Comparison of ENCODE assay signal across 1 cellular context in the genomic region with DNA sequence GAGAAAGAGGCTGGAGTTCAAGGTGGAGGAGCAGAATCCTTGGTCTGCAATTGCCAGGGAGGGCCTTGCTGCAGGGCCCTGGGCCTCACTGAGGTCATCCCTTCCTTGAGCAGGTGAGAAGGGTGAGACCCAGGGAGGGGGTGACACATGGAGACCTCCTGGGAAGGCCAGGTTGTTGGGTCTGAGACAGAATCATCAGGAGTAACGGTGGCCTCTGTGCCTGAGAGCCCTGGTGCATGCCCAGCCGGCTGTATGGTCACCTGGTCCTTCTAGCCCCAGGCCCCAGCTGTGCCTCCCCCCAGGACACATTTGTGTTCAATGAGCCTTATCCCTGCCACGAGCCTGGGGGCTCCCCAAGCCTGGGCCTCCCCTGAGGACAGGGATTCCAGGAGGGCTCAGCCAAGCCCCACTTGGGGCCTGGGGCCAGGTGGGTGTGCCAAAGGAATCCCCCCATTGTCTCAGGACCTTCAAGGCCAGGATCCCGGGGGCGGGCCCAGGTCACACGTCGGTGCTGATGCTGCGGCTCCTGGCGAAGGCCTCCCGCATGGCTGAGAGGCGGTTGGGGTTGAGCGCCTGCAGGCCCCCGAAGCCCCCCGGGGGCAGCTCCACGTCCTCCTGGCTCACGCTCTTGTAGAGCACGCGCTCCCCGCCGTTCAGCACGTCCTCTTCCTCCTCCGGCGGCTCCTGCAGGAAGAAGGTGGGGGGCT.
TF ChIP-seq lines count a peak whose summit lies in the region.

No MANE protein-coding gene starts in this region.

TF ChIP-seq in HEK293, 187 proteins besides CTCF, POLR2A, EP300 and RAD21:
- peak; percentile 59; the same call in 1 of the 2 replicates for TF ChIP-seq ZIC2 (tag by site-specific recombination; IDR thresholded peaks at IDR 0.05)
- TF ChIP-seq TCF7L2 (IDR thresholded peaks at IDR 0.05; ENCODE audit: borderline replicate concordance, low read depth, low read length) = no peak
- TF ChIP-seq GLIS1 (tag by site-specific recombination; IDR thresholded peaks at IDR 0.05) = peak; percentile 54
